40 cellular contexts compared by ENCODE assay signal in genomic region chr9:77554706-77555105, GRCh38.
"Had no signal": no experiment of that assay in that cellular context is flagged by ENCODE, and none has a peak within 500 bp of the region (broad histone marks: within the 10 kb centered on the region; RNA-seq: fewer than 3 reads in every experiment).

No MANE protein-coding gene starts in this region.

- H3K27ac ChIP-seq: body of pancreas, breast epithelium, Peyer's patch, SJSA1, VCaP had no signal

- FAIRE-seq: astrocyte had no signal

- H3K4me3 Mint-ChIP-seq: activated B cell treated with CpG ODN at 0.5 μM for 24 hours; activated CD4-positive, alpha-beta memory T cell treated with anti-CD3 and anti-CD28 coated beads for 36 hours; activated naive CD8-positive, alpha-beta T cell treated with anti-CD3 and anti-CD28 coated beads for 36 hours; activated T-cell treated with anti-CD3 and anti-CD28 coated beads, Interleukin-2, amount 50 U/mL, for 72 hours; activated T-helper 17 cell treated with anti-CD3 and anti-CD28 coated beads, Interleukin-2, amount 50 U/mL, for 72 hours; IgD-negative memory B cell had no signal

- H3K4me1 ChIP-seq: body of pancreas, breast epithelium, SJSA1 had no signal

- H3K9me3 Mint-ChIP-seq: activated B cell treated with CpG ODN at 0.5 μM for 24 hours; activated CD4-positive, alpha-beta memory T cell treated with anti-CD3 and anti-CD28 coated beads for 36 hours; activated naive CD8-positive, alpha-beta T cell treated with anti-CD3 and anti-CD28 coated beads for 36 hours; activated T-cell treated with anti-CD3 and anti-CD28 coated beads, Interleukin-2, amount 50 U/mL, for 72 hours; activated T-helper 17 cell treated with anti-CD3 and anti-CD28 coated beads, Interleukin-2, amount 50 U/mL, for 72 hours; IgD-negative memory B cell had no signal

- H3K9me3 ChIP-seq: body of pancreas, breast epithelium, MG63, Peyer's patch, SJSA1 had no signal

- DNase-seq: activated B cell treated with CpG ODN at 0.5 μM for 24 hours; activated CD4-positive, alpha-beta memory T cell treated with anti-CD3 and anti-CD28 coated beads for 36 hours; activated CD4-positive, alpha-beta T cell treated with anti-CD3 and anti-CD28 coated beads for 4 hours; activated CD4-positive, alpha-beta T cell treated with anti-CD3 and anti-CD28 coated beads, Interleukin-2, amount 50 U/mL, for 1 hour; activated CD4-positive, CD25-positive, alpha-beta regulatory T cell treated with anti-CD3 and anti-CD28 coated beads, Interleukin-2, amount 50 U/mL, for 72 hours; activated effector memory CD4-positive, alpha-beta T cell treated with anti-CD3 and anti-CD28 coated beads, Interleukin-2, amount 50 U/mL, for 16 hours; activated naive CD4-positive, alpha-beta T cell; activated naive CD4-positive, alpha-beta T cell treated with anti-CD3 and anti-CD28 coated beads, Interleukin-2, amount 50 U/mL, for 16 hours; activated naive CD8-positive, alpha-beta T cell treated with anti-CD3 and anti-CD28 coated beads for 36 hours; activated T-cell treated with anti-CD3 and anti-CD28 coated beads, Interleukin-2, amount 50 U/mL, for 1 hour; activated T-cell treated with anti-CD3 and anti-CD28 coated beads, Interleukin-2, amount 50 U/mL, for 72 hours; amygdala; body of pancreas; Karpas-422; KBM-7; MG63; NCI-H1048; NCI-H1105 treated with DMSO at 0.1 percent for 48 hours; NCI-H1436; NCI-H1694; NCI-H1930; NCI-H2081 treated with DMSO at 0.1 percent for 48 hours; NCI-H226; NCI-H446 treated with DMSO at 0.1 percent for 48 hours; NCI-H524 treated with DMSO at 0.1 percent for 48 hours; NK-92 treated with Interleukin-12 subunit alpha and Interleukin-12 subunit beta, amount 100 ng/mL, for 24 hours; PC-3; Peyer's patch; RPMI8226; SHP77 treated with DMSO at 0.1 percent for 48 hours; SW 1271; T-helper 1 cell; T-helper 2 cell; T-helper 9 cell had no signal

- H3K4me1 Mint-ChIP-seq: activated B cell treated with CpG ODN at 0.5 μM for 24 hours; activated naive CD8-positive, alpha-beta T cell treated with anti-CD3 and anti-CD28 coated beads for 36 hours; activated T-helper 17 cell treated with anti-CD3 and anti-CD28 coated beads, Interleukin-2, amount 50 U/mL, for 72 hours; IgD-negative memory B cell had no signal

- H3K36me3 Mint-ChIP-seq: activated CD4-positive, alpha-beta memory T cell treated with anti-CD3 and anti-CD28 coated beads for 36 hours; activated naive CD8-positive, alpha-beta T cell treated with anti-CD3 and anti-CD28 coated beads for 36 hours; IgD-negative memory B cell had no signal

- H3K36me3 ChIP-seq: breast epithelium, MG63, Peyer's patch, SJSA1 had no signal

- H3K27me3 ChIP-seq: body of pancreas, breast epithelium, MG63, Peyer's patch had no signal

- H3K27ac Mint-ChIP-seq: activated B cell treated with CpG ODN at 0.5 μM for 24 hours; activated CD4-positive, alpha-beta memory T cell treated with anti-CD3 and anti-CD28 coated beads for 36 hours; activated naive CD8-positive, alpha-beta T cell treated with anti-CD3 and anti-CD28 coated beads for 36 hours; activated T-cell treated with anti-CD3 and anti-CD28 coated beads, Interleukin-2, amount 50 U/mL, for 72 hours; activated T-helper 17 cell treated with anti-CD3 and anti-CD28 coated beads, Interleukin-2, amount 50 U/mL, for 72 hours; IgD-negative memory B cell had no signal

- ATAC-seq: activated T-cell treated with anti-CD3 and anti-CD28 coated beads, Interleukin-2, amount 50 U/mL, for 72 hours; activated T-helper 17 cell treated with anti-CD3 and anti-CD28 coated beads, Interleukin-2, amount 50 U/mL, for 72 hours; body of pancreas; PC-3 had no signal

- H3K4me3 ChIP-seq: body of pancreas, breast epithelium, MG63, Peyer's patch, SJSA1 had no signal
